ENCODE assay signal across 9 cellular contexts in the genomic region with DNA sequence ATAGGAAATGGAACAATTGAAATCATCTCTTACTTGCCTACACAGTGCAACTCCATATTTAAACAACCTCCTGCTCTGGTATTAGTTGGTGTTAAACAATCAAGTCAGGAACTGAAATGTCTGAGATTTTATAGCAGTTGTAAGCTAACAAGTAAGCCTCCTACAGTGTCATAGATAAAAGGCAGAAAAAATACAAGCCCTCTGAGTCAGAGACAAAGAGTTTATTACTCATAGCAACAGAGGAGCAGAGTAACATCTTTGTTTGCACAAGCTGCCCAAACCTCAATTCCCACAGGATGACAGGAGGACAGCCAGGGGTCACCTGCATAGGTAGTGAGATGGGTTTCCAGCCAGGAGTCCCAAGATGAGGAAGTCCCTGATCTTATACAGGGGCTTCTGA.
DNase-seq lines count a peak whose midpoint lies in the region; ATAC-seq lines count a peak whose summit lies in the region.
"Had no signal": no experiment of that assay in that cellular context is flagged by ENCODE, and none has a peak within 500 bp of the region (broad histone marks: within the 10 kb centered on the region; RNA-seq: fewer than 3 reads in every experiment).

No MANE protein-coding gene starts in this region.

- DNase-seq in Caki2 (ENCODE audit: low read depth): peak; percentile 70
- peak; percentile 93 for DNase-seq in LHCN-M2 (ENCODE audit: low read depth)
- peak; percentile 78 for DNase-seq in non-pigmented ciliary epithelial cell (ENCODE audit: low read depth)
- DNase-seq in NCI-H128 (lab: John Stamatoyannopoulos, UW; ENCODE audit: unreplicated experiment): no peak
- no peak for DNase-seq in CD1c-positive myeloid dendritic cell (ENCODE audit: extremely low spot score)
- DNase-seq: effector memory CD8-positive, alpha-beta T cell had no signal

- H3K27ac ChIP-seq in cingulate gyrus (ENCODE audit: low read depth, low read length): peak overlapping the region; percentile 20

- no peak for ATAC-seq in HG02678 (IDR thresholded peaks at IDR 0.05; ENCODE audit: unreplicated experiment)
- no peak for ATAC-seq in HG03095 (IDR thresholded peaks at IDR 0.05; ENCODE audit: unreplicated experiment)
- ATAC-seq: effector memory CD8-positive, alpha-beta T cell had no signal

- in situ Hi-C loops in Caki2 (cut with HindIII; ENCODE audit: low pct_unique_long_range_greater_than_20kb, low sequenced_read_pairs): no loop called here

Comparison
In these comparisons a context has a peak if more than half of its experiments do, and no peak if none do; other contexts are left out.
1. DNase-seq: peak in Caki2 (single experiment), LHCN-M2 (single experiment) and non-pigmented ciliary epithelial cell (single experiment); none in NCI-H128 (single experiment) and CD1c-positive myeloid dendritic cell (single experiment).